Comparison of ENCODE assay signal across 1 cellular context in genomic region chr19:38557205-38557799, GRCh38.
TF ChIP-seq lines count a peak whose summit lies in the region.

No MANE protein-coding gene starts in this region.

TF ChIP-seq in K562, 482 proteins besides CTCF, POLR2A, EP300 and RAD21 (continued from another document and continues in another):
- TF ChIP-seq E2F8 (IDR thresholded peaks at IDR 0.05; ENCODE audit: low read depth, partially characterized antibody) = no peak
- no peak for TF ChIP-seq NCOA2 (IDR thresholded peaks at IDR 0.05; ENCODE audit: partially characterized antibody in 2 of 2)
- peak; percentile 36 for TF ChIP-seq PKNOX1 (IDR thresholded peaks at IDR 0.05)
- no peak for TF ChIP-seq ZNF695 (CRISPR knock-in tag; IDR thresholded peaks at IDR 0.05)
- 0 out of 2 replicates have a peak, but pooled peaks have one; percentile 41 for TF ChIP-seq TRIM28 (IDR thresholded peaks at IDR 0.05)
- TF ChIP-seq MLLT1 (IDR thresholded peaks at IDR 0.05) = peak in 1 of 2 experiments; percentile 87; a peak in 1 of 4 replicates
- peak; percentile 80 for TF ChIP-seq JUN (IDR thresholded peaks at IDR 0.05; ENCODE audit: borderline replicate concordance, low read depth, low read length)
- no peak for TF ChIP-seq JUN (CRISPR knock-in tag; IDR thresholded peaks at IDR 0.05; ENCODE audit: borderline replicate concordance)
- no peak for TF ChIP-seq TAF15 (IDR thresholded peaks at IDR 0.05; ENCODE audit: low read depth, low read length)
- no peak for TF ChIP-seq PRMT5 (CRISPR knock-in tag; IDR thresholded peaks at IDR 0.05)
- no peak for TF ChIP-seq ATF6 (CRISPR knock-in tag; IDR thresholded peaks at IDR 0.05)
- no peak for TF ChIP-seq RBM22 (IDR thresholded peaks at IDR 0.05; ENCODE audit: low read depth, low read length, poor library complexity, severe bottlenecking)
- TF ChIP-seq ATF3 (IDR thresholded peaks at IDR 0.05) = peak; percentile 79
- no peak for TF ChIP-seq ATF3 (CRISPR knock-in tag; conservative IDR thresholded peaks at IDR 0.05)
- peak; percentile 93 for TF ChIP-seq KLF16 (IDR thresholded peaks at IDR 0.05)
- TF ChIP-seq RERE (CRISPR knock-in tag; IDR thresholded peaks at IDR 0.05; ENCODE audit: borderline replicate concordance) = no peak
- no peak for TF ChIP-seq STAG1 (CRISPR knock-in tag; IDR thresholded peaks at IDR 0.05; ENCODE audit: borderline replicate concordance)
- peak; percentile 39; the same call in 1 of the 2 replicates for TF ChIP-seq CC2D1A (IDR thresholded peaks at IDR 0.05)
- no peak for TF ChIP-seq YY1 (IDR thresholded peaks at IDR 0.05; ENCODE audit: borderline replicate concordance in 1 of 3, control insufficient read depth in 1 of 3, extremely low read depth in 1 of 3, insufficient read depth in 3 of 3, insufficient read length in 1 of 3, insufficient replicate concordance in 2 of 3, low read depth in 1 of 3, low read length in 2 of 3)
- TF ChIP-seq KLF1 (tag; IDR thresholded peaks at IDR 0.05) = peak; percentile 64
- no peak for TF ChIP-seq NKRF (IDR thresholded peaks at IDR 0.05; ENCODE audit: borderline replicate concordance)
- TF ChIP-seq KAT8 (IDR thresholded peaks at IDR 0.05; ENCODE audit: low read depth) = no peak
- no peak for TF ChIP-seq RFX1 (IDR thresholded peaks at IDR 0.05)
- peak; percentile 61 for TF ChIP-seq CEBPB (tag; IDR thresholded peaks at IDR 0.05)
- no peak for TF ChIP-seq HNRNPK (IDR thresholded peaks at IDR 0.05; ENCODE audit: low read depth, low read length, poor library complexity, severe bottlenecking)
- no peak for TF ChIP-seq ASH1L (IDR thresholded peaks at IDR 0.05; ENCODE audit: borderline replicate concordance, low read depth, partially characterized antibody)
- TF ChIP-seq ESRRA (IDR thresholded peaks at IDR 0.05; ENCODE audit: borderline replicate concordance, low read depth) = peak; percentile 94
- TF ChIP-seq SP1 (CRISPR knock-in tag; IDR thresholded peaks at IDR 0.05) = 0 out of 2 replicates have a peak, but pooled peaks have one; percentile 31
- TF ChIP-seq HBP1 (CRISPR knock-in tag; IDR thresholded peaks at IDR 0.05) = no peak
- no peak for TF ChIP-seq SREBF1 (IDR thresholded peaks at IDR 0.05; ENCODE audit: borderline replicate concordance, low read depth, low read length)
- no peak for TF ChIP-seq ZNF395 (CRISPR knock-in tag; IDR thresholded peaks at IDR 0.05)
- TF ChIP-seq ZNF717 (CRISPR knock-in tag; IDR thresholded peaks at IDR 0.05) = no peak
- TF ChIP-seq NELFE (IDR thresholded peaks at IDR 0.05; ENCODE audit: insufficient read depth, insufficient read length) = no peak
- TF ChIP-seq RUNX1 (IDR thresholded peaks at IDR 0.05; ENCODE audit: low read depth) = peak; percentile 81; the same call in 1 of the 2 replicates
- peak; percentile 30; the same call in 1 of the 2 replicates for TF ChIP-seq RAD51 (IDR thresholded peaks at IDR 0.05; ENCODE audit: borderline replicate concordance, low read depth)
- TF ChIP-seq MED1 (CRISPR knock-in tag; IDR thresholded peaks at IDR 0.05; ENCODE audit: borderline replicate concordance) = no peak
- no peak for TF ChIP-seq SAFB (IDR thresholded peaks at IDR 0.05; ENCODE audit: borderline replicate concordance, low read depth, low read length)
- no peak for TF ChIP-seq HMGN3 (IDR thresholded peaks at IDR 0.05; ENCODE audit: borderline replicate concordance, extremely low read depth, insufficient read length, low read depth, low read length)
- TF ChIP-seq ARID1B (IDR thresholded peaks at IDR 0.05) = peak; percentile 92
- no peak for TF ChIP-seq ETS1 (conservative IDR thresholded peaks at IDR 0.05; ENCODE audit: control insufficient read depth, low read depth, low read length)
